Comparison of ENCODE assay signal across 11 cellular contexts in genomic region chr4:2507259-2507658, GRCh38.
"Had no signal": no experiment of that assay in that cellular context is flagged by ENCODE, and none has a peak within 500 bp of the region (broad histone marks: within the 10 kb centered on the region; RNA-seq: fewer than 3 reads in every experiment).

No MANE protein-coding gene starts in this region.

- H3K9me3 Mint-ChIP-seq: activated T-cell treated with anti-CD3 and anti-CD28 coated beads, Interleukin-2, amount 50 U/mL, for 72 hours had no signal

- H3K4me3 Mint-ChIP-seq: activated T-cell treated with anti-CD3 and anti-CD28 coated beads, Interleukin-2, amount 50 U/mL, for 72 hours had no signal

- ATAC-seq: activated T-cell treated with anti-CD3 and anti-CD28 coated beads, Interleukin-2, amount 50 U/mL, for 72 hours had no signal

- DNase-seq: activated CD4-positive, alpha-beta T cell treated with anti-CD3 and anti-CD28 coated beads, Interleukin-2, amount 50 U/mL, for 4 hours; activated CD4-positive, CD25-positive, alpha-beta regulatory T cell treated with anti-CD3 and anti-CD28 coated beads, Interleukin-2, amount 50 U/mL, for 72 hours; activated gamma-delta T cell treated with Interleukin-2 at 50 U/mL for 16 hours; activated T-cell treated with anti-CD3 and anti-CD28 coated beads, Interleukin-2, amount 50 U/mL, for 72 hours; adrenal gland; caudate nucleus; cortex of kidney; effector memory CD4-positive, alpha-beta T cell; stimulated activated CD4-positive, alpha-beta T cell treated with anti-CD3 and anti-CD28 coated beads, Interleukin-4, amount 100 ng/mL, for 4 hours; T-helper 9 cell; trophoblast cell had no signal
